In the genomic region with DNA sequence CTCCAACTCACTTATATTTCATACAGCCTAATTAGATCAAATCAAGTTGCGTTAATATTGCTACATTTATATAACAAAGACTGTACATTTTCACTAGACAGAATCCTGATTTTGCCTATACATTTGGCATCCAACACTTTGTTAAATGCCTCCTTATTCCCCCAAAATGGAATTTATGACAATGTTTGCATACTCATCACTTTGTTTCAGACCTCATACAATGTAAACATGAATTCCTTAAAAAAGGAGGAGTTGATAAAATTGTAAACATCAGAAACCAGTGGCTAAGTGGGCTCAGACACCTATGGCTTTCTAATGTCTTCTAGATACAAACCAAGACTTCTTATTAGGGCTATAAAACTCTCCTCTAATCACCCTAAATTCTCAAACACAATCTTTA, we compare ENCODE assay signal across 27 cellular contexts.
"Had no signal": no experiment of that assay in that cellular context is flagged by ENCODE, and none has a peak within 500 bp of the region (broad histone marks: within the 10 kb centered on the region; RNA-seq: fewer than 3 reads in every experiment).

No MANE protein-coding gene starts in this region.

- ATAC-seq: natural killer cell; psoas muscle; sciatic nerve; stimulated activated naive B cell treated with anti-CD40 and anti-IgM and Interleukin-4, amounts not matched to agents 10 μg/mL and 1 μg/mL and 100 μg/mL, for 72 hours; stimulated activated naive CD8-positive, alpha-beta T cell treated with anti-CD3 and anti-CD28 coated beads, Interleukin-15, Interleukin-2, amounts not matched to agents 100 U/mL and 50 U/mL, for 24 hours; upper lobe of right lung had no signal

- FAIRE-seq: urothelium cell line had no signal

- H3K4me2 ChIP-seq: hepatocyte, neural progenitor cell had no signal

- H3K4me3 ChIP-seq: hepatocyte, left ventricle myocardium inferior, lung, neural progenitor cell, psoas muscle, right atrium auricular region, skin epidermis, stomach, testis, tibial artery, upper lobe of right lung had no signal

- H3K4me1 ChIP-seq: upper lobe of right lung had no signal

- H3K27ac ChIP-seq: hepatocyte, left ventricle myocardium inferior, neural progenitor cell, neutrophil, parathyroid adenoma, psoas muscle, right atrium auricular region, skin epidermis, stomach, testis, tibial artery, upper lobe of right lung had no signal

- H3K9ac ChIP-seq: neural progenitor cell, parathyroid adenoma had no signal

- H3K9me3 ChIP-seq: left ventricle myocardium inferior, neutrophil, psoas muscle, right atrium auricular region, stomach, testis, tibial artery, upper lobe of right lung had no signal

- H3K36me3 ChIP-seq: neural progenitor cell had no signal

- H2AFZ ChIP-seq: hepatocyte, neural progenitor cell, parathyroid adenoma had no signal

- H3K27me3 ChIP-seq: hepatocyte, neural progenitor cell, neutrophil, right atrium auricular region, stomach, testis, tibial artery, upper lobe of right lung had no signal

- DNase-seq: islet precursor cell; left ventricle myocardium inferior; naive B cell; natural killer cell; nephron progenitor cell; occipital lobe; psoas muscle; stimulated activated CD4-positive, alpha-beta T cell treated with anti-CD3 and anti-CD28 coated beads, Interleukin-12 subunit alpha, Interleukin-12 subunit beta, amount 100 ng/mL, for 4 hours; stimulated activated CD4-positive, alpha-beta T cell treated with anti-CD3 and anti-CD28 coated beads, Interleukin-15, amount 100 ng/mL, for 24 hours; stimulated activated CD4-positive, alpha-beta T cell treated with anti-CD3 and anti-CD28 coated beads, Interleukin-2, amount 100 ng/mL, for 24 hours; stimulated activated CD4-positive, alpha-beta T cell treated with anti-CD3 and anti-CD28 coated beads, Interleukin-4, amount 100 ng/mL, for 1 hour; stimulated activated naive B cell treated with anti-CD40 and anti-IgM and Interleukin-4, amounts not matched to agents 10 μg/mL and 1 μg/mL and 100 μg/mL, for 72 hours; stimulated activated naive CD8-positive, alpha-beta T cell treated with anti-CD3 and anti-CD28 coated beads, Interleukin-15, Interleukin-2, amounts not matched to agents 100 U/mL and 50 U/mL, for 24 hours; stomach; testis; tibial artery; trophoblast cell; upper lobe of right lung had no signal
